Comparison of ENCODE assay signal across 2 cellular contexts in genomic region chr6:30358340-30358679, GRCh38.
TF ChIP-seq lines count a peak whose summit lies in the region.

No MANE protein-coding gene starts in this region.

TF ChIP-seq in IMR-90, 13 proteins besides CTCF, POLR2A, EP300 and RAD21:
- TF ChIP-seq ELK1 (IDR thresholded peaks at IDR 0.05; ENCODE audit: borderline replicate concordance, low read depth, low read length) (no peak), CEBPB (IDR thresholded peaks at IDR 0.05; ENCODE audit: low read depth, low read length) (no peak), SMC3 (IDR thresholded peaks at IDR 0.05; ENCODE audit: low read depth, low read length) (no peak), BHLHE40 (IDR thresholded peaks at IDR 0.05; ENCODE audit: low read depth, low read length) (no peak), MAFK (IDR thresholded peaks at IDR 0.05; ENCODE audit: low read depth, low read length) (no peak)

TF ChIP-seq in endothelial cell of umbilical vein, 7 proteins besides CTCF, POLR2A, EP300 and RAD21:
- TF ChIP-seq EZH2 (IDR thresholded peaks at IDR 0.05; ENCODE audit: borderline replicate concordance, low read depth, low read length, severe bottlenecking): no peak
- no peak for TF ChIP-seq FOS (IDR thresholded peaks at IDR 0.05; ENCODE audit: borderline replicate concordance, insufficient read depth, low read length)
- TF ChIP-seq, protein P1, sequence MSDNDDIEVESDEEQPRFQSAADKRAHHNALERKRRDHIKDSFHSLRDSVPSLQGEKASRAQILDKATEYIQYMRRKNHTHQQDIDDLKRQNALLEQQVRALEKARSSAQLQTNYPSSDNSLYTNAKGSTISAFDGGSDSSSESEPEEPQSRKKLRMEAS (IDR thresholded peaks at IDR 0.05; ENCODE audit: insufficient read depth, insufficient read length): no peak
- TF ChIP-seq JUN (IDR thresholded peaks at IDR 0.05; ENCODE audit: borderline replicate concordance, insufficient read depth, insufficient read length, low read depth): no peak
- no peak for TF ChIP-seq GATA2 (IDR thresholded peaks at IDR 0.05; ENCODE audit: insufficient read depth, insufficient read length, low read depth, low read length)
- no peak for TF ChIP-seq MYC (IDR thresholded peaks at IDR 0.05; ENCODE audit: low read depth, low read length)
- TF ChIP-seq POLR2AphosphoS5 (IDR thresholded peaks at IDR 0.05; ENCODE audit: insufficient read depth, low read depth, low read length): no peak
TF ChIP-seq in endothelial cell of umbilical vein: peak in this region for 0.
